Comparison of ENCODE assay signal across 8 cellular contexts in genomic region chr12:6632026-6632978, GRCh38. TPM values are rescaled to one million over a fixed set of nuclear protein-coding genes. Genes with fewer than 3 reads are reported as not detected.
DNase-seq lines count a peak whose midpoint lies in the region; ATAC-seq and TF ChIP-seq lines count a peak whose summit lies in the region.

No MANE protein-coding gene starts in this region.

- H3K36me3 ChIP-seq in BE2C: no peaks in the 10 kb centered on the region
- H3K36me3 ChIP-seq in SK-N-SH (replicated peaks in 1 of 2; ENCODE audit: control insufficient read depth in 1 of 2, insufficient read depth in 2 of 2, low read length in 1 of 2): no peaks in the 10 kb centered on the region

- H3K4me1 ChIP-seq in BE2C (peaks cover 29% of the 10 kb centered on the region), SK-N-SH (ENCODE audit: control insufficient read depth in 1 of 2, insufficient read depth in 2 of 2, low read depth in 1 of 2, low read length in 1 of 2) (peaks cover 0 to 38% of the 10 kb centered on the region in 2 experiments; a peak in 1 of 4 replicates)

- peak overlapping the region; percentile 89 for H2AFZ ChIP-seq in SK-N-SH (ENCODE audit: low read depth)

- no peaks in the 10 kb centered on the region for H3K9me2 ChIP-seq in SK-N-SH

- no peaks in the 10 kb centered on the region for H3K79me2 ChIP-seq in SK-N-SH (ENCODE audit: insufficient read depth)

- H3K4me2 ChIP-seq in SK-N-SH: no peak overlapping the region

- H3K27me3 ChIP-seq in BE2C: no peaks in the 10 kb centered on the region
- no peaks in the 10 kb centered on the region for H3K27me3 ChIP-seq in SK-N-SH (ENCODE audit: insufficient read depth)

- H3K9me3 ChIP-seq in BE2C (no peaks in the 10 kb centered on the region), SK-N-SH (no peaks in the 10 kb centered on the region)

- CTCF ChIA-PET in SK-N-SH (lab: Yijun Ruan, JAX): interaction anchor here (0.8 to 2.4 kb wide), 10 partner anchors 12 to 203 kb away, joined by 3 to 9 read pairs (median 4); partner anchors contain the start of genes COPS7A and ZNF384

- no peaks in the 10 kb centered on the region for H3K9me3 Mint-ChIP-seq in nephron progenitor cell

- no peaks in the 10 kb centered on the region for H3F3A ChIP-seq in SK-N-SH (replicated peaks; ENCODE audit: insufficient read depth)

- DNase-seq in BE2C (peak; percentile 44), SK-N-SH (peak; percentile 43), nephron progenitor cell (no peak), NCI-H1417 treated with DMSO at 0.1 percent for 48 hours (lab: John Stamatoyannopoulos, UW) (no peak)
- peak; percentile 60 for DNase-seq in central memory CD4-positive, alpha-beta T cell

- no peak overlapping the region for H3K9ac ChIP-seq in SK-N-SH

- WGBS in SK-N-SH (ENCODE audit: low lambda C conversion rate): 82% methylated on average over 18 of the region's 21 CpGs

- H3K36me3 Mint-ChIP-seq in nephron progenitor cell (ENCODE audit: low read depth): no peaks in the 10 kb centered on the region

- no peak overlapping the region for H3K4me3 ChIP-seq in BE2C (ENCODE audit: low read depth, low read length)
- H3K4me3 ChIP-seq in SK-N-SH (ENCODE audit: low read depth in 2 of 2, low read length in 1 of 2): no peak overlapping the region

- H4K20me1 ChIP-seq in SK-N-SH (ENCODE audit: insufficient read depth): no peaks in the 10 kb centered on the region

- POLR2A ChIA-PET in SK-N-SH (lab: Yijun Ruan, JAX): interaction anchor here (0.9 to 2.0 kb wide), 2 partner anchors 12 to 19 kb away, joined by 3 to 5 read pairs; no protein-coding TSS in a partner anchor

- peak overlapping the region in 1 of 2 experiments; percentile 48; a peak in 2 of 4 replicates for H3K27ac ChIP-seq in SK-N-SH (ENCODE audit: low read depth in 2 of 2, low read length in 1 of 2)

- TF ChIP-seq EP300 in SK-N-SH (IDR thresholded peaks at IDR 0.05; ENCODE audit: borderline replicate concordance in 1 of 2, low read depth in 1 of 2, low read length in 1 of 2): no peak

- H3K4me1 Mint-ChIP-seq in nephron progenitor cell: peaks cover 53% of the 10 kb centered on the region

- ATAC-seq in GM18858 (IDR thresholded peaks at IDR 0.05; ENCODE audit: unreplicated experiment): peak; percentile 50
- ATAC-seq in HG03103 (IDR thresholded peaks at IDR 0.05; ENCODE audit: low read depth, unreplicated experiment): peak; percentile 48
- ATAC-seq in HG03039 (IDR thresholded peaks at IDR 0.05; ENCODE audit: unreplicated experiment): no peak

- no peak for TF ChIP-seq RAD21 in SK-N-SH (IDR thresholded peaks at IDR 0.05; ENCODE audit: low read length)

- no peak overlapping the region for H3K4me3 Mint-ChIP-seq in nephron progenitor cell

- TF ChIP-seq CTCF in BE2C (IDR thresholded peaks at IDR 0.05; ENCODE audit: low read depth, low read length) (no peak), SK-N-SH (IDR thresholded peaks at IDR 0.05) (no peak), nephron progenitor cell (IDR thresholded peaks at IDR 0.05) (no peak)

- H3K27ac Mint-ChIP-seq in nephron progenitor cell: peak overlapping the region; percentile 94

- peaks cover 8% of the 10 kb centered on the region for H3K27me3 Mint-ChIP-seq in nephron progenitor cell (ENCODE audit: low read depth, poor library complexity)

TF ChIP-seq in SK-N-SH, 30 proteins besides CTCF, POLR2A, EP300 and RAD21 (continues in another document):
- TF ChIP-seq SIN3A (IDR thresholded peaks at IDR 0.05; ENCODE audit: borderline replicate concordance, low read depth, low read length) (no peak), USF1 (IDR thresholded peaks at IDR 0.05; ENCODE audit: borderline replicate concordance, low read depth) (no peak), IRF3 (IDR thresholded peaks at IDR 0.05; ENCODE audit: low read depth, low read length) (no peak), EZH2phosphoT487 (IDR thresholded peaks at IDR 0.05; ENCODE audit: borderline replicate concordance, low read depth) (no peak), GATA2 (CRISPR knock-in tag; IDR thresholded peaks at IDR 0.05) (no peak), FOSL2 (IDR thresholded peaks at IDR 0.05; ENCODE audit: borderline replicate concordance, low read depth) (no peak), RFX5 (IDR thresholded peaks at IDR 0.05; ENCODE audit: low read length) (no peak), FOXM1 (IDR thresholded peaks at IDR 0.05; ENCODE audit: low read depth) (no peak), MEF2A (IDR thresholded peaks at IDR 0.05; ENCODE audit: borderline replicate concordance, low read depth) (no peak), USF2 (IDR thresholded peaks at IDR 0.05; ENCODE audit: borderline replicate concordance, low read depth, low read length) (no peak), TCF12 (IDR thresholded peaks at IDR 0.05) (no peak), MXI1 (IDR thresholded peaks at IDR 0.05; ENCODE audit: low read depth, low read length) (no peak), NFIC (IDR thresholded peaks at IDR 0.05; ENCODE audit: borderline replicate concordance) (no peak), ZBTB33 (IDR thresholded peaks at IDR 0.05; ENCODE audit: borderline replicate concordance, low read depth) (no peak), CHD2 (IDR thresholded peaks at IDR 0.05; ENCODE audit: low read length, partially characterized antibody) (no peak), SMC3 (IDR thresholded peaks at IDR 0.05; ENCODE audit: low read depth, low read length) (no peak)

RNA-seq across cellular contexts. Expression of gene LPAR5, which starts 3.5 kb away (rescaled TPM):
- polyA plus RNA-seq in BE2C (2012; ENCODE audit: insufficient read depth, insufficient read length, low read depth): 1.9 TPM
- 0.03 and 0.05 TPM in 2 replicates for polyA plus RNA-seq in SK-N-SH (2012; rRNA removed)
- 0.03 and 0.05 TPM in 2 replicates for polyA plus RNA-seq in SK-N-SH (2012; cell fraction: cytosol; rRNA removed)
- polyA plus RNA-seq in SK-N-SH (2012; cell fraction: nucleus; rRNA removed): 0.15 TPM in 2 replicates

RNA-seq across cellular contexts. Expression of gene ACRBP, which starts 14.9 kb away (rescaled TPM):
- 2.3 TPM for polyA plus RNA-seq in BE2C (2012; ENCODE audit: insufficient read depth, insufficient read length, low read depth)
- 0.71 and 0.88 TPM in 2 replicates for polyA plus RNA-seq in SK-N-SH (2012; rRNA removed)
- 0.35 and 0.58 TPM in 2 replicates for polyA plus RNA-seq in SK-N-SH (2012; cell fraction: cytosol; rRNA removed)
- 5.4 and 6.0 TPM in 2 replicates for polyA plus RNA-seq in SK-N-SH (2012; cell fraction: nucleus; rRNA removed)

RNA-seq across cellular contexts. Expression of gene CHD4, which starts 25.1 kb away (rescaled TPM):
- polyA plus RNA-seq in BE2C (2012; ENCODE audit: insufficient read depth, insufficient read length, low read depth): 347 TPM
- 85.5 and 90.5 TPM in 2 replicates for polyA plus RNA-seq in SK-N-SH (2012; rRNA removed)
- 63.2 and 74.4 TPM in 2 replicates for polyA plus RNA-seq in SK-N-SH (2012; cell fraction: cytosol; rRNA removed)
- polyA plus RNA-seq in SK-N-SH (2012; cell fraction: nucleus; rRNA removed): 200 and 254 TPM in 2 replicates

RNA-seq across cellular contexts. Expression of gene ING4, which starts 30.6 kb away (rescaled TPM):
- 50.8 TPM for polyA plus RNA-seq in BE2C (2012; ENCODE audit: insufficient read depth, insufficient read length, low read depth)
- polyA plus RNA-seq in SK-N-SH (2012; rRNA removed): 96.5 and 163 TPM in 2 replicates
- 108 and 110 TPM in 2 replicates for polyA plus RNA-seq in SK-N-SH (2012; cell fraction: cytosol; rRNA removed)
- 252 and 353 TPM in 2 replicates for polyA plus RNA-seq in SK-N-SH (2012; cell fraction: nucleus; rRNA removed)

RNA-seq across cellular contexts. Expression of gene ZNF384, which starts 56.9 kb away (rescaled TPM):
- polyA plus RNA-seq in BE2C (2012; ENCODE audit: insufficient read depth, insufficient read length, low read depth): 171 TPM
- 64.9 and 80.4 TPM in 2 replicates for polyA plus RNA-seq in SK-N-SH (2012; rRNA removed)
- polyA plus RNA-seq in SK-N-SH (2012; cell fraction: cytosol; rRNA removed): 32.4 and 44.0 TPM in 2 replicates
- polyA plus RNA-seq in SK-N-SH (2012; cell fraction: nucleus; rRNA removed): 222 and 232 TPM in 2 replicates

Comparison
In these comparisons a context has a peak if more than half of its experiments do, and no peak if none do; other contexts are left out.
1. DNase-seq: peak in BE2C (single experiment), SK-N-SH (single experiment) and central memory CD4-positive, alpha-beta T cell (single experiment); none in nephron progenitor cell (single experiment) and NCI-H1417 treated with DMSO at 0.1 percent for 48 hours (single experiment).